27 cellular contexts compared by ENCODE assay signal in genomic region chr2:121390082-121390481, GRCh38.
"Had no signal": no experiment of that assay in that cellular context is flagged by ENCODE, and none has a peak within 500 bp of the region (broad histone marks: within the 10 kb centered on the region; RNA-seq: fewer than 3 reads in every experiment).

No MANE protein-coding gene starts in this region.

- ATAC-seq: activated CD4-positive, CD25-positive, alpha-beta regulatory T cell treated with anti-CD3 and anti-CD28 coated beads, Interleukin-2, amount 50 U/mL, for 24 hours; activated naive CD8-positive, alpha-beta T cell treated with anti-CD3 and anti-CD28 coated beads, Interleukin-2, amount 50 U/mL, for 24 hours; activated T-cell treated with anti-CD3 and anti-CD28 coated beads, Interleukin-2, amount 50 U/mL, for 4 hours; activated T-helper 17 cell treated with anti-CD3 and anti-CD28 coated beads, Interleukin-2, amount 50 U/mL, for 72 hours; body of pancreas; effector memory CD8-positive, alpha-beta T cell; left lobe of liver; lower lobe of right lung; mucosa of descending colon; sciatic nerve; stimulated activated memory B cell treated with anti-CD40 and anti-IgM and Interleukin-4, amounts not matched to agents 10 μg/mL and 1 μg/mL and 100 μg/mL, for 72 hours; upper lobe of right lung had no signal

- H3K27ac Mint-ChIP-seq: activated CD4-positive, alpha-beta memory T cell treated with anti-CD3 and anti-CD28 coated beads, Interleukin-2, amount 10 ng/mL, durations not matched to agents 7 days and 5 days; activated CD4-positive, alpha-beta T cell treated with anti-CD3 and anti-CD28 coated beads, Interleukin-2, amount 10 ng/mL, durations not matched to agents 7 days and 5 days; activated naive CD4-positive, alpha-beta T cell treated with anti-CD3 and anti-CD28 coated beads, Interleukin-2, amount 50 U/mL, for 24 hours; activated naive CD8-positive, alpha-beta T cell treated with anti-CD3 and anti-CD28 coated beads, Interleukin-2, amount 50 U/mL, for 24 hours; activated T-helper 17 cell treated with anti-CD3 and anti-CD28 coated beads, Interleukin-2, amount 50 U/mL, for 72 hours; effector memory CD8-positive, alpha-beta T cell; nephron; stimulated activated memory B cell treated with anti-CD40 and anti-IgM and Interleukin-4, amounts not matched to agents 10 μg/mL and 1 μg/mL and 100 μg/mL, for 72 hours had no signal

- DNase-seq: activated CD4-positive, alpha-beta memory T cell treated with anti-CD3 and anti-CD28 coated beads, Interleukin-2, amount 10 ng/mL, durations not matched to agents 7 days and 5 days; activated CD4-positive, alpha-beta T cell treated with anti-CD3 and anti-CD28 coated beads, Interleukin-2, amount 10 ng/mL, durations not matched to agents 7 days and 5 days; activated gamma-delta T cell treated with Interleukin-2 at 50 U/mL for 16 hours; activated naive CD8-positive, alpha-beta T cell treated with anti-CD3 and anti-CD28 coated beads, Interleukin-2, amount 50 U/mL, for 24 hours; activated T-cell treated with anti-CD3 and anti-CD28 coated beads, Interleukin-2, amount 50 U/mL, for 4 hours; body of pancreas; effector memory CD8-positive, alpha-beta T cell; kidney glomerular epithelial cell; lower lobe of right lung; mesenchymal stem cell; mucosa of descending colon; posterior cingulate gyrus; small intestine; stimulated activated CD4-positive, alpha-beta T cell treated with anti-CD3 and anti-CD28 coated beads, Interleukin-4, amount 100 ng/mL, for 24 hours; stomach; T-helper 1 cell; thyroid gland; upper lobe of right lung; WERI-Rb-1 had no signal

- H3K27me3 ChIP-seq: body of pancreas, stomach, thyroid gland, upper lobe of right lung had no signal

- H3K4me1 ChIP-seq: body of pancreas, lower lobe of right lung, thyroid gland, upper lobe of right lung had no signal

- H3K27ac ChIP-seq: body of pancreas, coronary artery, lower lobe of right lung, stomach, thyroid gland, upper lobe of right lung, WERI-Rb-1 had no signal

- H3K27me3 Mint-ChIP-seq: activated CD4-positive, alpha-beta memory T cell treated with anti-CD3 and anti-CD28 coated beads, Interleukin-2, amount 10 ng/mL, durations not matched to agents 7 days and 5 days; activated CD4-positive, alpha-beta T cell treated with anti-CD3 and anti-CD28 coated beads, Interleukin-2, amount 10 ng/mL, durations not matched to agents 7 days and 5 days; activated naive CD4-positive, alpha-beta T cell treated with anti-CD3 and anti-CD28 coated beads, Interleukin-2, amount 50 U/mL, for 24 hours; activated naive CD8-positive, alpha-beta T cell treated with anti-CD3 and anti-CD28 coated beads, Interleukin-2, amount 50 U/mL, for 24 hours; activated T-helper 17 cell treated with anti-CD3 and anti-CD28 coated beads, Interleukin-2, amount 50 U/mL, for 72 hours; effector memory CD8-positive, alpha-beta T cell; stimulated activated memory B cell treated with anti-CD40 and anti-IgM and Interleukin-4, amounts not matched to agents 10 μg/mL and 1 μg/mL and 100 μg/mL, for 72 hours had no signal

- H3K4me3 ChIP-seq: body of pancreas, coronary artery, lower lobe of right lung, mucosa of descending colon, stomach, thyroid gland, upper lobe of right lung had no signal

- H3K9me3 Mint-ChIP-seq: activated CD4-positive, alpha-beta memory T cell treated with anti-CD3 and anti-CD28 coated beads, Interleukin-2, amount 10 ng/mL, durations not matched to agents 7 days and 5 days; activated CD4-positive, alpha-beta T cell treated with anti-CD3 and anti-CD28 coated beads, Interleukin-2, amount 10 ng/mL, durations not matched to agents 7 days and 5 days; activated naive CD4-positive, alpha-beta T cell treated with anti-CD3 and anti-CD28 coated beads, Interleukin-2, amount 50 U/mL, for 24 hours; activated naive CD8-positive, alpha-beta T cell treated with anti-CD3 and anti-CD28 coated beads, Interleukin-2, amount 50 U/mL, for 24 hours; activated T-cell treated with anti-CD3 and anti-CD28 coated beads, Interleukin-2, amount 50 U/mL, for 4 hours; activated T-helper 17 cell treated with anti-CD3 and anti-CD28 coated beads, Interleukin-2, amount 50 U/mL, for 72 hours; effector memory CD8-positive, alpha-beta T cell; nephron; stimulated activated memory B cell treated with anti-CD40 and anti-IgM and Interleukin-4, amounts not matched to agents 10 μg/mL and 1 μg/mL and 100 μg/mL, for 72 hours had no signal

- H3K9me3 ChIP-seq: body of pancreas, lower lobe of right lung, mucosa of descending colon, stomach, thyroid gland, upper lobe of right lung had no signal

- H3K4me3 Mint-ChIP-seq: activated CD4-positive, alpha-beta memory T cell treated with anti-CD3 and anti-CD28 coated beads, Interleukin-2, amount 10 ng/mL, durations not matched to agents 7 days and 5 days; activated CD4-positive, alpha-beta T cell treated with anti-CD3 and anti-CD28 coated beads, Interleukin-2, amount 10 ng/mL, durations not matched to agents 7 days and 5 days; activated naive CD4-positive, alpha-beta T cell treated with anti-CD3 and anti-CD28 coated beads, Interleukin-2, amount 50 U/mL, for 24 hours; activated naive CD8-positive, alpha-beta T cell treated with anti-CD3 and anti-CD28 coated beads, Interleukin-2, amount 50 U/mL, for 24 hours; activated T-cell treated with anti-CD3 and anti-CD28 coated beads, Interleukin-2, amount 50 U/mL, for 4 hours; activated T-helper 17 cell treated with anti-CD3 and anti-CD28 coated beads, Interleukin-2, amount 50 U/mL, for 72 hours; effector memory CD8-positive, alpha-beta T cell; nephron; stimulated activated memory B cell treated with anti-CD40 and anti-IgM and Interleukin-4, amounts not matched to agents 10 μg/mL and 1 μg/mL and 100 μg/mL, for 72 hours had no signal

- H3K4me1 Mint-ChIP-seq: activated CD4-positive, alpha-beta T cell treated with anti-CD3 and anti-CD28 coated beads, Interleukin-2, amount 10 ng/mL, durations not matched to agents 7 days and 5 days; activated naive CD4-positive, alpha-beta T cell treated with anti-CD3 and anti-CD28 coated beads, Interleukin-2, amount 50 U/mL, for 24 hours; activated T-helper 17 cell treated with anti-CD3 and anti-CD28 coated beads, Interleukin-2, amount 50 U/mL, for 72 hours; nephron; stimulated activated memory B cell treated with anti-CD40 and anti-IgM and Interleukin-4, amounts not matched to agents 10 μg/mL and 1 μg/mL and 100 μg/mL, for 72 hours had no signal
